8 cellular contexts compared by ENCODE assay signal in genomic region chr12:43444940-43445564, GRCh38.
DNase-seq lines count a peak whose midpoint lies in the region; ATAC-seq and TF ChIP-seq lines count a peak whose summit lies in the region.

No MANE protein-coding gene starts in this region.

- H3K9me2 ChIP-seq in GM23338 (ENCODE audit: insufficient read depth), result no peaks in the 10 kb centered on the region

- H3K79me2 ChIP-seq in GM23338 (replicated peaks; ENCODE audit: insufficient read depth), result no peaks in the 10 kb centered on the region

- no peaks in the 10 kb centered on the region for H3F3A ChIP-seq in GM23338 (replicated peaks; ENCODE audit: low read depth)

- CTCF ChIA-PET in activated B cell treated with CpG ODN at 0.5 μM for 24 hours (lab: Charles Lee), result interaction anchor here (0.7 to 6.0 kb wide), 3 partner anchors 11 to 438 kb away, joined by 3 to 61 read pairs (median 4); no protein-coding TSS in a partner anchor

- H3K9me3 ChIP-seq in thyroid gland, result no peaks in the 10 kb centered on the region

- H2AFZ ChIP-seq in GM23338, result no peak overlapping the region

- H3K4me2 ChIP-seq in GM23338, result no peak overlapping the region

- H3K27me3 ChIP-seq in GM23338 (ENCODE audit: insufficient read depth), result no peaks in the 10 kb centered on the region
- no peaks in the 10 kb centered on the region for H3K27me3 ChIP-seq in thyroid gland

- POLR2A ChIA-PET in activated B cell treated with CpG ODN at 0.5 μM for 24 hours (lab: Charles Lee), result interaction anchor here (0.5 kb wide), 1 partner anchor 437 kb away, joined by 6 read pairs; no protein-coding TSS in a partner anchor

- intact Hi-C loops in activated B cell treated with CpG ODN at 0.5 μM for 24 hours (cut with micrococcal nuclease), result loop anchor here (1.0 kb wide), 2 partner anchors 283 to 437 kb away; no protein-coding TSS in a partner anchor
- intact Hi-C loops in thyroid gland (cut with DNase I), result no loop called here

- no peaks in the 10 kb centered on the region for H4K20me1 ChIP-seq in GM23338 (replicated peaks; ENCODE audit: insufficient read depth)

- no peak for ATAC-seq in GM23338
- ATAC-seq in activated B cell treated with CpG ODN at 0.5 μM for 24 hours (ENCODE audit: low read depth), result peak; percentile 47

- H3K27ac Mint-ChIP-seq in GM23338, result no peak overlapping the region
- no peak overlapping the region for H3K27ac Mint-ChIP-seq in activated B cell treated with CpG ODN at 0.5 μM for 24 hours

- H3K4me3 ChIP-seq in GM23338 (no peak overlapping the region), thyroid gland (replicated peaks in 1 of 3) (no peak overlapping the region)

- H3K27me3 Mint-ChIP-seq in GM23338 (ENCODE audit: insufficient read depth, low read depth, poor library complexity) (peaks cover 3% of the 10 kb centered on the region), activated B cell treated with CpG ODN at 0.5 μM for 24 hours (peaks cover 3% of the 10 kb centered on the region)

- TF ChIP-seq POLR2A in thyroid gland (IDR thresholded peaks at IDR 0.05), result no peak

- H3K27ac ChIP-seq in GM23338 (ENCODE audit: low read depth), result no peak overlapping the region
- H3K27ac ChIP-seq in thyroid gland, result no peak overlapping the region

- H3K4me1 Mint-ChIP-seq in GM23338, result peaks cover 8% of the 10 kb centered on the region
- no peaks in the 10 kb centered on the region for H3K4me1 Mint-ChIP-seq in activated B cell treated with CpG ODN at 0.5 μM for 24 hours

- DNase-seq in NCI-H1436 (lab: John Stamatoyannopoulos, UW), result peak; percentile 28
- DNase-seq in NCI-H1436 treated with DMSO at 0.1 percent for 48 hours (lab: John Stamatoyannopoulos, UW), result no peak
- peak; percentile 79 for DNase-seq in GM23338 (ENCODE audit: low spot score)
- DNase-seq in NCI-H1105 (lab: John Stamatoyannopoulos, UW), result peak; percentile 55
- no peak for DNase-seq in activated B cell treated with CpG ODN at 0.5 μM for 24 hours
- DNase-seq in effector CD4-positive, alpha-beta T cell, result peak; percentile 40
- peak; percentile 68 for DNase-seq in myocyte (ENCODE audit: low read depth)
- DNase-seq in thyroid gland, result peak; percentile 46 to 56

- H3K36me3 ChIP-seq in GM23338 (ENCODE audit: insufficient read depth) (no peaks in the 10 kb centered on the region), thyroid gland (no peaks in the 10 kb centered on the region)

- WGBS in thyroid gland, 2 donors, result 67 to 70% methylated on average over 3 of the region's 3 CpGs

- H3K36me3 Mint-ChIP-seq in GM23338 (ENCODE audit: low read depth) (peaks cover 12% of the 10 kb centered on the region; the same call in 2 of the 3 replicates), activated B cell treated with CpG ODN at 0.5 μM for 24 hours (ENCODE audit: low read depth) (no peaks in the 10 kb centered on the region)

- H3K4me3 Mint-ChIP-seq in GM23338 (no peak overlapping the region), activated B cell treated with CpG ODN at 0.5 μM for 24 hours (no peak overlapping the region)

- no peaks in the 10 kb centered on the region; the same call in 2 of the 3 replicates for H3K9me3 Mint-ChIP-seq in GM23338
- H3K9me3 Mint-ChIP-seq in activated B cell treated with CpG ODN at 0.5 μM for 24 hours, result no peaks in the 10 kb centered on the region

- TF ChIP-seq CTCF in GM23338 (conservative IDR thresholded peaks at IDR 0.05; ENCODE audit: low read depth in 2 of 2) (peak; percentile 72 to 90), activated B cell treated with CpG ODN at 0.5 μM for 24 hours (IDR thresholded peaks at IDR 0.05) (no peak), thyroid gland (IDR thresholded peaks at IDR 0.05) (peak; percentile 19 to 75 (median 47))

- H3K4me1 ChIP-seq in GM23338 (ENCODE audit: insufficient read depth) (no peaks in the 10 kb centered on the region), thyroid gland (no peaks in the 10 kb centered on the region)

TF ChIP-seq in GM23338, 12 proteins besides CTCF, POLR2A, EP300 and RAD21:
- TF ChIP-seq REST (IDR thresholded peaks at IDR 0.05; ENCODE audit: unreplicated experiment) (no peak), CREB1 (CRISPR knock-in tag; IDR thresholded peaks at IDR 0.05; ENCODE audit: low read depth) (no peak)

Comparison
In these comparisons a context has a peak if more than half of its experiments do, and no peak if none do; other contexts are left out.
1. DNase-seq: peak in NCI-H1436 (single experiment), GM23338 (single experiment), NCI-H1105 (single experiment), effector CD4-positive, alpha-beta T cell (single experiment), myocyte (single experiment) and thyroid gland (2 of 2); none in NCI-H1436 treated with DMSO at 0.1 percent for 48 hours (single experiment) and activated B cell treated with CpG ODN at 0.5 μM for 24 hours (single experiment).